In genomic region chr7:26319631-26320030, GRCh38 we compare ENCODE assay signal across 1 cellular context.
TF ChIP-seq lines count a peak whose summit lies in the region.

No MANE protein-coding gene starts in this region.

TF ChIP-seq in HepG2, 621 proteins besides CTCF, POLR2A, EP300 and RAD21 (continued from another document):
- TF ChIP-seq ZNF646 (CRISPR knock-in tag; IDR thresholded peaks at IDR 0.05) (no peak), SIN3B (IDR thresholded peaks at IDR 0.05; ENCODE audit: low read length) (no peak), ZNF879 (CRISPR knock-in tag; IDR thresholded peaks at IDR 0.05) (no peak), ZSCAN21 (CRISPR knock-in tag; IDR thresholded peaks at IDR 0.05; ENCODE audit: borderline replicate concordance) (no peak), HDAC2 (CRISPR knock-in tag; IDR thresholded peaks at IDR 0.05) (no peak), MLX (CRISPR knock-in tag; IDR thresholded peaks at IDR 0.05) (no peak), JUNB (CRISPR knock-in tag; IDR thresholded peaks at IDR 0.05; ENCODE audit: borderline replicate concordance) (no peak), ZNF430 (CRISPR knock-in tag; IDR thresholded peaks at IDR 0.05) (no peak), RARA (CRISPR knock-in tag; IDR thresholded peaks at IDR 0.05) (no peak), ZMYM3 (CRISPR knock-in tag; IDR thresholded peaks at IDR 0.05) (no peak), BRCA1 (CRISPR knock-in tag; IDR thresholded peaks at IDR 0.05) (no peak)
TF ChIP-seq in HepG2: peak in this region for 0.
